In the genomic region with DNA sequence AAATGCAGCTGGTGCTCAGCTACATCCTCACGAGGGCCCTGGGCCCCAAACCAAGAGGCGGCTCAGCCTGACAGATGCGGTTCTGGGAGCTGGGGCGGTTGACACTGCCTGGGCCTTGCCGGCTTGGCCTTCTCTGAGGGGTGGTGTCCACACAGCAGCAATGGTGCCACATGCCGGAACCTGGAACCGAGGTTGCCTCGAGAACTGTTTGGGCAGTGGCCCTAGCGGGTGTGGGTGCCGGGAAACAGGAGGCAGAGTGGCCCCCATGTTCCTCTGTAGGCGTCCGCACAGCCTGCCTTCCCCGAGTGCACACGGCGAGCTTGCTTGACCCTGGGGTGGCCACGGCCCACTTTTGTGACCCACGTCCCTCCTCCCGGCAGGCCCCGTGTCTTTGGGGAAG, we compare ENCODE assay signal across 22 cellular contexts. TPM values are rescaled to one million over a fixed set of nuclear protein-coding genes. Genes with fewer than 3 reads are reported as not detected.
A peak's percentile ranks its signal among the peaks of the same experiment; 100 is the strongest.
DNase-seq lines count a peak whose midpoint lies in the region; ATAC-seq, FAIRE-seq and TF ChIP-seq lines count a peak whose summit lies in the region.
"Had no signal": no experiment of that assay in that cellular context is flagged by ENCODE, and none has a peak within 500 bp of the region (broad histone marks: within the 10 kb centered on the region; RNA-seq: fewer than 3 reads in every experiment).

No MANE protein-coding gene starts in this region.

- H4K8ac ChIP-seq in H1 (ENCODE audit: extremely low read depth, insufficient read depth, low read length) = no peak overlapping the region

- FAIRE-seq in H1 (lab: Jason Lieb, UNC) = no peak
- FAIRE-seq: D721Med had no signal

- no peaks in the 10 kb centered on the region for H3K27me3 ChIP-seq in breast epithelium
- no peaks in the 10 kb centered on the region for H3K27me3 ChIP-seq in Karpas-422 (ENCODE audit: low read length)
- H3K27me3 ChIP-seq in H1 (replicated peaks in 1 of 4; ENCODE audit: control insufficient read depth in 3 of 4, extremely low read depth in 1 of 4, insufficient read depth in 3 of 4, low read length in 3 of 4) = no peaks in the 10 kb centered on the region
- peaks cover 0 to 43% (median 0%) of the 10 kb centered on the region in 7 donors for H3K27me3 ChIP-seq in spleen (replicated peaks in 1 of 7)
- peaks cover 0 to 8% (median 0%) of the 10 kb centered on the region in 3 donors for H3K27me3 ChIP-seq in gastrocnemius medialis
- H3K27me3 ChIP-seq: Peyer's patch, SJCRH30 had no signal

- no peak overlapping the region for H2BK15ac ChIP-seq in H1 (ENCODE audit: low read length)

- H3K9me3 ChIP-seq in breast epithelium = no peaks in the 10 kb centered on the region
- H3K9me3 ChIP-seq in Karpas-422 (ENCODE audit: low read length) = no peaks in the 10 kb centered on the region
- H3K9me3 ChIP-seq in H1 (ENCODE audit: insufficient read depth in 2 of 2, low read depth in 1 of 2, low read length in 1 of 2) = no peaks in the 10 kb centered on the region
- no peaks in the 10 kb centered on the region for H3K9me3 ChIP-seq in spleen
- no peaks in the 10 kb centered on the region for H3K9me3 ChIP-seq in gastrocnemius medialis
- H3K9me3 ChIP-seq: HAP-1, Peyer's patch, SJCRH30 had no signal

- H3K18ac ChIP-seq in H1 (ENCODE audit: extremely low read depth, low read length) = no peak overlapping the region; the same call in 1 of the 2 replicates

- BruUV-seq in MCF 10A (replicated peaks; lab: Mats Ljungman, UMichigan) = no TSS peak

- in situ Hi-C loops in gastrocnemius medialis (cut with MboI; ENCODE audit: low sequenced_read_pairs in 4 of 4) = loop anchor here in 3 of 4 donors (10.0 to 25.0 kb wide), 3 partner anchors 127 to 152 kb away; partner anchors contain the start of gene NKD2 (in 1 of the 3)

- no peak overlapping the region for H3K27ac Mint-ChIP-seq in MCF 10A (ENCODE audit: low read depth, unreplicated experiment)
- H3K27ac Mint-ChIP-seq: CD4-positive, alpha-beta T cell; HFFc6 had no signal

- H3K9me3 Mint-ChIP-seq in MCF 10A (ENCODE audit: unreplicated experiment) = no peaks in the 10 kb centered on the region
- H3K9me3 Mint-ChIP-seq: CD4-positive, alpha-beta T cell had no signal

- POLR2A ChIA-PET in MCF 10A (lab: Yijun Ruan, JAX) = no interaction called here
- POLR2A ChIA-PET in H1 (lab: Charles Lee; ENCODE audit: partially characterized antibody) = interaction anchor here (1.0 to 1.2 kb wide), 4 partner anchors 12 to 30 kb away, joined by 3 to 4 read pairs (median 4); no protein-coding TSS in a partner anchor

- peak overlapping the region; percentile 66; the same call in 1 of the 2 replicates for H2BK5ac ChIP-seq in H1 (ENCODE audit: low read depth, low read length)

- ATAC-seq in gastrocnemius medialis = no peak
- no peak for ATAC-seq in HG02885 (IDR thresholded peaks at IDR 0.05; ENCODE audit: poor library complexity, unreplicated experiment)

- H3K36me3 ChIP-seq in breast epithelium (no peaks in the 10 kb centered on the region), Karpas-422 (ENCODE audit: insufficient read depth, low read length) (no peaks in the 10 kb centered on the region), H1 (ENCODE audit: control insufficient read depth in 2 of 4, insufficient read depth in 4 of 4, low read length in 3 of 4) (no peaks in the 10 kb centered on the region), spleen (no peaks in the 10 kb centered on the region), gastrocnemius medialis (no peaks in the 10 kb centered on the region)
- H3K36me3 ChIP-seq: HAP-1, Peyer's patch, SJCRH30 had no signal

- H3K36me3 Mint-ChIP-seq in MCF 10A (ENCODE audit: insufficient read depth, unreplicated experiment) = no peaks in the 10 kb centered on the region

- H3K4me1 Mint-ChIP-seq in MCF 10A (ENCODE audit: insufficient read depth, unreplicated experiment) = no peaks in the 10 kb centered on the region

- 95% methylated on average over 16 of the region's 19 CpGs; no CpG with 5 or more reads in 1 of the 2 experiments for WGBS in H1 (ENCODE audit: extremely low coverage in 1 of 2, insufficient coverage in 1 of 2, insufficient read length in 1 of 2, insufficient replicate concordance in 2 of 2, low coverage in 1 of 2, low lambda C conversion rate in 2 of 2, missing lambda C conversion rate in 1 of 2), 2 experiments
- WGBS in spleen, 5 donors = 83 to 89% (median 86%) methylated on average over 15 to 19 of the region's 19 CpGs

- H2BK120ac ChIP-seq in H1 (replicated peaks; ENCODE audit: low read depth, low read length) = no peak overlapping the region

- H3K27ac ChIP-seq in breast epithelium (peak overlapping the region; percentile 48 to 60), Karpas-422 (ENCODE audit: low read length) (no peak overlapping the region), H1 (ENCODE audit: low read depth, low read length) (no peak overlapping the region), spleen (peak overlapping the region in 7 of 8 donors; percentile 2 to 56 (median 27)), gastrocnemius medialis (no peak overlapping the region)
- H3K27ac ChIP-seq: GM23248, Peyer's patch, SJCRH30 had no signal

- H3K56ac ChIP-seq in H1 (replicated peaks; ENCODE audit: insufficient read length, low read depth, low read length) = no peak overlapping the region

- no peak overlapping the region for H3K4me3 Mint-ChIP-seq in MCF 10A (ENCODE audit: unreplicated experiment)
- H3K4me3 Mint-ChIP-seq: CD4-positive, alpha-beta T cell; HFFc6 had no signal

- no peak for TF ChIP-seq POLR2A in breast epithelium (IDR thresholded peaks at IDR 0.05)
- TF ChIP-seq POLR2A in H1 (IDR thresholded peaks at IDR 0.05; ENCODE audit: control extremely low read depth in 1 of 2, low read depth in 2 of 2, low read length in 2 of 2) = no peak
- no peak for TF ChIP-seq POLR2A in spleen (IDR thresholded peaks at IDR 0.05)
- no peak for TF ChIP-seq POLR2A in gastrocnemius medialis (IDR thresholded peaks at IDR 0.05)

- TF ChIP-seq EP300 in H1 (IDR thresholded peaks at IDR 0.05; ENCODE audit: borderline replicate concordance in 1 of 2, low read depth in 2 of 2, low read length in 2 of 2) = no peak

- CTCF ChIA-PET in MCF 10A (lab: Yijun Ruan, JAX) (interaction anchor here (0.5 to 1.2 kb wide), 4 partner anchors 25 to 1401 kb away, joined by 3 to 4 read pairs (median 3); no protein-coding TSS in a partner anchor), H1 (lab: Charles Lee; ENCODE audit: partially characterized antibody) (interaction anchor here (0.7 to 2.5 kb wide), 11 partner anchors 9 to 132 kb away, joined by 3 to 9 read pairs (median 4); no protein-coding TSS in a partner anchor)

- intact Hi-C loops in breast epithelium (cut with DNase I; ENCODE audit: low total_unique reads) (no loop called here), MCF 10A (cut with micrococcal nuclease) (no loop called here), spleen (cut with DNase I; ENCODE audit: low total_unique reads) (no loop called here), gastrocnemius medialis (cut with DNase I; ENCODE audit: low total_unique reads) (no loop called here)

- H3K4me2 ChIP-seq in Karpas-422 (ENCODE audit: low read depth, low read length, poor library complexity, severe bottlenecking) (no peak overlapping the region), H1 (ENCODE audit: insufficient read depth in 1 of 2, low read depth in 2 of 2, low read length in 2 of 2) (no peak overlapping the region)

- no peak for TF ChIP-seq RAD21 in H1 (IDR thresholded peaks at IDR 0.05 in 1 of 2, conservative IDR thresholded peaks at IDR 0.05 in 1 of 2; ENCODE audit: low read depth in 2 of 2, low read length in 2 of 2)

- H3K23ac ChIP-seq in H1 (ENCODE audit: insufficient read length) = no peak overlapping the region

- peak overlapping the region; percentile 80; the same call in 1 of the 2 replicates for H2BK12ac ChIP-seq in H1 (ENCODE audit: low read depth, low read length)

- H3K4me1 ChIP-seq in breast epithelium (peaks cover 0 to 4% of the 10 kb centered on the region in 2 donors), Karpas-422 (ENCODE audit: low read length) (peaks cover 34% of the 10 kb centered on the region), H1 (replicated peaks in 1 of 4; ENCODE audit: control insufficient read depth in 3 of 4, insufficient read depth in 4 of 4, low read length in 3 of 4) (peaks cover 0 to 13% (median 2%) of the 10 kb centered on the region in 4 experiments; a peak in 5 of 7 replicates), spleen (peaks cover 7 to 49% (median 25%) of the 10 kb centered on the region in 6 donors), gastrocnemius medialis (peaks cover 0 to 3% of the 10 kb centered on the region in 2 donors)
- H3K4me1 ChIP-seq: HAP-1 had no signal

- DNase-seq in breast epithelium (ENCODE audit: low spot score in 2 of 2) (no peak), MCF 10A (ENCODE audit: unreplicated experiment) (no peak), Karpas-422 (no peak), H1 (ENCODE audit: low read depth in 1 of 2, low spot score in 2 of 2) (no peak), spleen (no peak), medulla oblongata (ENCODE audit: extremely low spot score) (no peak), gastrocnemius medialis (no peak)
- DNase-seq: CD4-positive, alpha-beta T cell; GM23248; HFFc6; IMR-90; KG1; NCI-H1105; NCI-H1436 treated with DMSO at 0.1 percent for 48 hours; NCI-H1930; NCI-H446 treated with DMSO at 0.1 percent for 48 hours; NCI-H526; Peyer's patch; SJCRH30 had no signal

- H4K20me1 ChIP-seq in Karpas-422 (ENCODE audit: insufficient read depth, low read depth, low read length) (no peaks in the 10 kb centered on the region), H1 (replicated peaks in 1 of 2; ENCODE audit: control insufficient read depth in 1 of 2, insufficient read depth in 2 of 2, low read length in 2 of 2) (no peaks in the 10 kb centered on the region)

- no peak overlapping the region for H4K91ac ChIP-seq in H1 (replicated peaks; ENCODE audit: insufficient read length, low read length)

- 0 out of 2 replicates have a peak, but pooled peaks cover 1% of the 10 kb centered on the region for H3K23me2 ChIP-seq in H1 (ENCODE audit: low read depth, low read length)

- TF ChIP-seq CTCF in breast epithelium (IDR thresholded peaks at IDR 0.05) (no peak), MCF 10A (IDR thresholded peaks at IDR 0.05; ENCODE audit: unreplicated experiment) (no peak), H1 (IDR thresholded peaks at IDR 0.05; ENCODE audit: control extremely low read depth in 1 of 3, insufficient read depth in 1 of 3, low read depth in 1 of 3, low read length in 3 of 3) (no peak), spleen (IDR thresholded peaks at IDR 0.05 in 8 of 11, conservative IDR thresholded peaks at IDR 0.05 in 3 of 11) (no peak), gastrocnemius medialis (IDR thresholded peaks at IDR 0.05 in 4 of 5, conservative IDR thresholded peaks at IDR 0.05 in 1 of 5) (no peak)

- H3K79me2 ChIP-seq in Karpas-422 (ENCODE audit: low read length) (no peaks in the 10 kb centered on the region), H1 (ENCODE audit: control insufficient read depth in 1 of 2, insufficient read depth in 2 of 2, low read length in 2 of 2) (no peaks in the 10 kb centered on the region)

- no peak overlapping the region for H2BK20ac ChIP-seq in H1 (ENCODE audit: low read length)

- no peak overlapping the region for H3K4ac ChIP-seq in H1 (replicated peaks; ENCODE audit: insufficient read length, low read depth, low read length)

- H3K27me3 Mint-ChIP-seq in MCF 10A (ENCODE audit: insufficient read depth, unreplicated experiment) = peaks cover 19% of the 10 kb centered on the region

- H3K9me2 ChIP-seq in Karpas-422 (replicated peaks; ENCODE audit: insufficient read depth, low read length) = no peaks in the 10 kb centered on the region

- no peak overlapping the region; the same call in 1 of the 2 replicates for H2AK5ac ChIP-seq in H1 (ENCODE audit: low read depth, low read length)

- H4K5ac ChIP-seq in H1 (ENCODE audit: insufficient read length, low read depth, low read length) = no peak overlapping the region

- H2AFZ ChIP-seq in Karpas-422 (ENCODE audit: low read length) (no peak overlapping the region), H1 (ENCODE audit: low read length) (no peak overlapping the region)
- H2AFZ ChIP-seq: GM23248 had no signal

- 0 out of 2 replicates have a peak overlapping the region, but pooled peaks have one; percentile 3 for H3K9ac ChIP-seq in Karpas-422 (ENCODE audit: low read length)
- H3K9ac ChIP-seq in H1 (replicated peaks in 1 of 4; ENCODE audit: extremely low read depth in 1 of 4, low read depth in 3 of 4, low read length in 3 of 4) = 0 out of 7 replicates have a peak overlapping the region, but pooled peaks of 2 of the 4 experiments have one; percentile 20 to 42
- H3K9ac ChIP-seq: GM23248 had no signal

- no peak overlapping the region for H3K14ac ChIP-seq in H1 (ENCODE audit: insufficient read length)

- H3K4me3 ChIP-seq in breast epithelium (no peak overlapping the region), Karpas-422 (ENCODE audit: low read length) (no peak overlapping the region), H1 (ENCODE audit: extremely low read depth in 1 of 4, insufficient read depth in 2 of 4, low read depth in 3 of 4, low read length in 4 of 4) (no peak overlapping the region), spleen (no peak overlapping the region), gastrocnemius medialis (no peak overlapping the region)
- H3K4me3 ChIP-seq: GM23248, HAP-1, Peyer's patch, SJCRH30 had no signal

- no peaks in the 10 kb centered on the region for H3K79me1 ChIP-seq in H1 (ENCODE audit: low read depth, low read length)

RNA-seq across cellular contexts. Expression of gene SLC12A7, which starts 27.5 kb away (rescaled TPM):
- total RNA-seq in breast epithelium (10 to 100 TPM; 21.4 to 31.5 (median 25.0) TPM), MCF 10A (2022) (6.3 and 8.1 TPM in 2 replicates), spleen (100 to 1,000 TPM in 2 of 7 donors, 10 to 100 TPM in 5; 40.4 to 120 (median 78.6) TPM), gastrocnemius medialis (1 to 10 TPM; 1.6 to 5.3 (median 3.5) TPM)
- total RNA-seq in Karpas-422 (2014; rRNA removed; shearing (Covaris generic); ENCODE audit: low replicate concordance) = 0.22 TPM in 1 of 2 replicates, not detected in the other
- 38.6 and 39.7 TPM in 2 replicates for total RNA-seq in H1 (2021; fragmentation: NEBNext Ultra II Directional; extraction: Animal tissue kit (Norgen Biotek cat#: 25700))
- polyA plus RNA-seq in H1 (2011; rRNA removed) (23.5 and 37.5 TPM in 2 replicates), spleen (10 to 100 TPM in 2 of 3 donors, 1 to 10 TPM in 1; 8.6 to 27.0 (median 15.4) TPM)
- 26.4 TPM for polyA plus RNA-seq in H1 (2011; cell fraction: cytosol; rRNA removed)
- 181 TPM for polyA plus RNA-seq in H1 (2011; cell fraction: nucleus; rRNA removed)
- 27.4 to 47.0 TPM (median 38.9 TPM) in 4 replicates for polyA plus RNA-seq in H1 (2012, experiment 1 of 2)
- 19.5 TPM for polyA plus RNA-seq in H1 (2012, experiment 2 of 2)
- 27.2 TPM for polyA plus RNA-seq in H1 (2013, experiment 1 of 2)
- 24.9 TPM for polyA plus RNA-seq in H1 (2013, experiment 2 of 2)
- polyA minus RNA-seq in H1 (2011; rRNA and poly(A)+ RNA removed) = 23.8 and 28.1 TPM in 2 replicates
- 33.8 TPM for polyA minus RNA-seq in H1 (2011; cell fraction: cytosol; rRNA and poly(A)+ RNA removed)
- polyA minus RNA-seq in H1 (2011; cell fraction: nucleus; rRNA and poly(A)+ RNA removed) = 44.5 TPM

Comparison
In these comparisons a context has a peak if more than half of its experiments do, and no peak if none do; other contexts are left out.
1. H3K27ac ChIP-seq: peak in breast epithelium (2 of 2) and spleen (7 of 8); none in Karpas-422 (single experiment), H1 (single experiment) and gastrocnemius medialis (0 of 4).